ENCODE assay signal across 14 cellular contexts in the genomic region with DNA sequence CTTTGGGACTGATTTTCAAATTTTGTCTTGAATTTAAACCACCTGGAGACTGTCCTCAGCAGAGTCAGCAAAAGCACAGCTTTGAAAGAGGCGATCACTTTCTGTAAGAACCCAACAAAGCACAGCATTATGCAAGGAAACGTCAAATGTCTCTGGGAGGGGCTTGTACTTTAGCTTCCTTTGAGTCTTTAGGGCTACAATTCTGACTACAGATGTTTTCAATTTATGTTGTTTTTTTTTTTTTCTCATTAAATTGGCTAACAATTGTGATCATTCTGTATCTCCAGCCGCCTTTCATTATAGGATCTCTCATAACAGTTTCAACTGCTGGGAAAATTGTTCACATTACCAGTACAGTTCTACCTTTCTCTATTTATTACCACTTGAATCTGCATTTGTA. TPM values are rescaled to one million over a fixed set of nuclear protein-coding genes. Genes with fewer than 3 reads are reported as not detected.
DNase-seq lines count a peak whose midpoint lies in the region; ATAC-seq and TF ChIP-seq lines count a peak whose summit lies in the region.
"Had no signal": no experiment of that assay in that cellular context is flagged by ENCODE, and none has a peak within 500 bp of the region (broad histone marks: within the 10 kb centered on the region; RNA-seq: fewer than 3 reads in every experiment).

No MANE protein-coding gene starts in this region.

- H3K4me1 ChIP-seq in adipocyte (ENCODE audit: control insufficient read depth, insufficient read depth, low read length) (peaks cover 82% of the 10 kb centered on the region), gastroesophageal sphincter (peaks cover 4 to 15% (median 6%) of the 10 kb centered on the region in 3 donors)
- H3K4me1 ChIP-seq: BE2C, upper lobe of left lung had no signal

- no peaks in the 10 kb centered on the region for H3K9me3 ChIP-seq in adipocyte (ENCODE audit: control insufficient read depth, low read length)
- no peaks in the 10 kb centered on the region for H3K9me3 ChIP-seq in gastroesophageal sphincter
- H3K9me3 ChIP-seq: BE2C, upper lobe of left lung had no signal

- H3K9ac ChIP-seq in adipocyte (ENCODE audit: low read length), result peak overlapping the region; percentile 83

- TF ChIP-seq POLR2A in gastroesophageal sphincter (IDR thresholded peaks at IDR 0.05), result no peak

- no peak for TF ChIP-seq EP300 in gastroesophageal sphincter (IDR thresholded peaks at IDR 0.05)

- no peaks in the 10 kb centered on the region for H3K27me3 ChIP-seq in adipocyte (replicated peaks; ENCODE audit: control insufficient read depth, insufficient read depth, low read length)
- H3K27me3 ChIP-seq in gastroesophageal sphincter, result no peaks in the 10 kb centered on the region
- H3K27me3 ChIP-seq: BE2C, upper lobe of left lung had no signal

- TF ChIP-seq CTCF in gastroesophageal sphincter (IDR thresholded peaks at IDR 0.05), result no peak

- H3K27ac ChIP-seq in gastroesophageal sphincter, result peak overlapping the region; percentile 39 to 68 (median 48)

- peak; percentile 14 for DNase-seq in AG08396 (ENCODE audit: low spot score)
- DNase-seq in adipocyte (ENCODE audit: low read depth), result peak; percentile 92
- DNase-seq in skeletal muscle cell (ENCODE audit: low read depth), result peak; percentile 67
- DNase-seq in stimulated activated naive CD4-positive, alpha-beta T cell (lab: John Stamatoyannopoulos, UW), result no peak
- DNase-seq in NCI-H774 (lab: John Stamatoyannopoulos, UW), result no peak
- DNase-seq in NCI-H748 (lab: John Stamatoyannopoulos, UW; ENCODE audit: unreplicated experiment), result no peak
- DNase-seq in central memory CD4-positive, alpha-beta T cell, result no peak
- DNase-seq: activated T-cell treated with anti-CD3 and anti-CD28 coated beads, Interleukin-2, amount 50 U/mL, for 48 hours; BE2C; KBM-7; NCI-H1930; small intestine; upper lobe of left lung had no signal

- no peaks in the 10 kb centered on the region for H3K36me3 ChIP-seq in adipocyte (ENCODE audit: control insufficient read depth, insufficient read depth, low read length, severe bottlenecking)
- H3K36me3 ChIP-seq in gastroesophageal sphincter, result no peaks in the 10 kb centered on the region
- H3K36me3 ChIP-seq: BE2C, upper lobe of left lung had no signal

- ATAC-seq in gastroesophageal sphincter, result peak; percentile 76

- H3K4me3 ChIP-seq in adipocyte (ENCODE audit: low read length) (peak overlapping the region; percentile 45), gastroesophageal sphincter (no peak overlapping the region), skeletal muscle cell (ENCODE audit: low read depth, low read length) (no peak overlapping the region)
- H3K4me3 ChIP-seq: upper lobe of left lung had no signal

- WGBS in gastroesophageal sphincter (ENCODE audit: low coverage in 1 of 2), 2 donors, result 36 to 56% methylated on average over 2 to 3 of the region's 3 CpGs

RNA-seq across cellular contexts. Expression of gene COL3A1, which starts 48.3 kb away (rescaled TPM):
- total RNA-seq in gastroesophageal sphincter, result 100 to 1,000 TPM; 211 to 408 (median 347) TPM

Comparison
In these comparisons a context has a peak if more than half of its experiments do, and no peak if none do; other contexts are left out.
1. DNase-seq: peak in AG08396 (single experiment), adipocyte (single experiment) and skeletal muscle cell (single experiment); none in stimulated activated naive CD4-positive, alpha-beta T cell (0 of 6), NCI-H774 (single experiment), NCI-H748 (single experiment) and central memory CD4-positive, alpha-beta T cell (single experiment).